In the genomic region with DNA sequence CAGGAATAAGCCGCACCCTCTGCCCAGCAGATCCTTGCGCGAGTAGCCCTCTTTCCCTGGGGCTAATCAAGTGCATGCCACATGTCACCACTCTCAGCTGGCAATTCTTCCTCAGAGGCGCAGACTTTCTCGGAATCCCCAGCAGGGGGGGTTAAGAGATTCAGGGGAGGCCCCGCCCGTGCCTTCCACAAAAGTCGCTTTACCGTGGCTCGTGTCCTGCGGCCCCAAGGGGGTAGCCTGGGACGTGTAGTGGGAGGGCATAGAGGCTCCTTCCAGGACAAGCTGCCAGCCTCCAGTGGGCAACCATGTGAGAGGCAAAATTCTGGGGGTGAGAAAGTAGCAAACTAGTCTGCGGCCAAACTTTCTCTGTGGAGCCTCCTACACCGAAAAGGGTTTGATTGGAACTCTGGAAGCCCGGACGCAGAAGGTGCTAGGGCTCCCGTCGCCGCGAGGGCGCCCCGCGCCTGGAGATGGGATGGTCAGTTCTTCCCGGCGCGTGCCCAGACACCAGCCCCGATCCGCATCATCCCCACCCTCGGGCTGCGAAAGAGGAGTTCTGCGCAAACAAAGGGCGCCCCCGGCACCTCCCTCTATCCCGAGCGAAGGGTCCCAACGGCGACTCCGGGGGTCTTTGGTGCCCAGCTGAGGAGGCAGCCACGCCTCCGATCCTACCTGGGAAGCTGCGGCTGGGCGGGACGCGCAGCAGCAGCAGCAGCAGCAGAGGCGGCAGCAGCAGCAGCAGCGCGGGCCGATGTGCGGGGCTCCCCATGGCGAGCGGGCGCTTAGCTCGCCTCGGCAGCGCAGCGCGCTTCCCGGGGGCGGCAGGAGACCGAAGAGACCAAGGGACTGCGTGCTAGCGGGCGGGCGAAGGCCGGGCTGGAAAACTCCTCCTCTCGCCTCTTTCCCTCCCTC, we compare ENCODE assay signal across 8 cellular contexts. TPM values are rescaled to one million over a fixed set of nuclear protein-coding genes. Genes with fewer than 3 reads are reported as not detected.
DNase-seq lines count a peak whose midpoint lies in the region; ATAC-seq and TF ChIP-seq lines count a peak whose summit lies in the region.

A gene with protein sequence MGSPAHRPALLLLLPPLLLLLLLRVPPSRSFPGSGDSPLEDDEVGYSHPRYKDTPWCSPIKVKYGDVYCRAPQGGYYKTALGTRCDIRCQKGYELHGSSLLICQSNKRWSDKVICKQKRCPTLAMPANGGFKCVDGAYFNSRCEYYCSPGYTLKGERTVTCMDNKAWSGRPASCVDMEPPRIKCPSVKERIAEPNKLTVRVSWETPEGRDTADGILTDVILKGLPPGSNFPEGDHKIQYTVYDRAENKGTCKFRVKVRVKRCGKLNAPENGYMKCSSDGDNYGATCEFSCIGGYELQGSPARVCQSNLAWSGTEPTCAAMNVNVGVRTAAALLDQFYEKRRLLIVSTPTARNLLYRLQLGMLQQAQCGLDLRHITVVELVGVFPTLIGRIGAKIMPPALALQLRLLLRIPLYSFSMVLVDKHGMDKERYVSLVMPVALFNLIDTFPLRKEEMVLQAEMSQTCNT (minus strand): TSS at position 848 of the 912 bp plus-strand sequence. CDS start 79 bp downstream, at position 769.

- peak within 1 kb of the TSS; percentile 67 for H2AFZ ChIP-seq in KMS-11 (ENCODE audit: low read depth)

- no peak within 1 kb of the TSS for H3K9ac ChIP-seq in KMS-11

- no peaks in the 10 kb centered on the region for H3K4me1 ChIP-seq in KMS-11 (ENCODE audit: low read depth, poor library complexity, severe bottlenecking)

- H3K27me3 ChIP-seq in KMS-11 (ENCODE audit: insufficient read depth, low read depth): no peaks in the 10 kb centered on the region

- no peak within 1 kb of the TSS for H3K27ac ChIP-seq in KMS-11

- H3K79me2 ChIP-seq in KMS-11 (ENCODE audit: insufficient read depth, low read depth): no peaks in the 10 kb centered on the region

- H3K36me3 ChIP-seq in KMS-11 (ENCODE audit: insufficient read depth): no peaks in the 10 kb centered on the region

- peak within 1 kb of the TSS; percentile 68 for H3K4me2 ChIP-seq in KMS-11

- no peaks in the 10 kb centered on the region for H4K20me1 ChIP-seq in KMS-11 (ENCODE audit: insufficient read depth)

- H3K4me3 ChIP-seq in KMS-11 (IDR thresholded peaks at IDR 0.05; ENCODE audit: insufficient read depth, low read depth, low read length): no peak within 1 kb of the TSS
- peak within 1 kb of the TSS; percentile 60 for H3K4me3 ChIP-seq in WI38 (ENCODE audit: low read depth, low read length)
- H3K4me3 ChIP-seq in foreskin fibroblast (ENCODE audit: low read depth in 1 of 2, low read length in 2 of 2): peak within 1 kb of the TSS; percentile 64 to 77

- DNase-seq in activated naive CD4-positive, alpha-beta T cell treated with Interleukin-2 at 50 U/mL for 16 hours: peak; percentile 2
- DNase-seq in activated naive CD4-positive, alpha-beta T cell (lab: John Stamatoyannopoulos, UW): no peak
- peak in 1 of 2 donors; percentile 86 for DNase-seq in foreskin fibroblast
- DNase-seq in omental fat pad (ENCODE audit: low spot score): no peak
- DNase-seq in stimulated activated naive CD4-positive, alpha-beta T cell treated with Interleukin-2 at 50 U/mL for 16 hours (lab: John Stamatoyannopoulos, UW): no peak
- DNase-seq in NCI-H187 treated with DMSO at 0.1 percent for 48 hours (lab: John Stamatoyannopoulos, UW): no peak

- peak; percentile 62 for ATAC-seq in omental fat pad (ENCODE audit: low FRiP score)

- TF ChIP-seq CTCF in KMS-11 (conservative IDR thresholded peaks at IDR 0.05; ENCODE audit: low read depth, low read length) (peak; percentile 47; the same call in 1 of the 2 replicates), WI38 (IDR thresholded peaks at IDR 0.05; ENCODE audit: low read depth, low read length) (peak; percentile 39), foreskin fibroblast (IDR thresholded peaks at IDR 0.05; ENCODE audit: low read depth, low read length) (peak; percentile 32), omental fat pad (IDR thresholded peaks at IDR 0.05) (no peak)

RNA-seq across cellular contexts. Expression of the gene that starts here (rescaled TPM):
- total RNA-seq in omental fat pad: 100 to 1,000 TPM; 250 to 432 (median 374) TPM

Comparison
In these comparisons a context has a peak if more than half of its experiments do, and no peak if none do; other contexts are left out.
1. CTCF ChIP-seq: peak in KMS-11 (single experiment), WI38 (single experiment) and foreskin fibroblast (single experiment); none in omental fat pad (0 of 3).